In genomic region chr14:69574954-69575295, GRCh38 we compare ENCODE assay signal across 1 cellular context.
TF ChIP-seq lines count a peak whose summit lies in the region.

No MANE protein-coding gene starts in this region.

TF ChIP-seq in GM23338, 12 proteins besides CTCF, POLR2A, EP300 and RAD21 (continued from another document):
- TF ChIP-seq REST (IDR thresholded peaks at IDR 0.05; ENCODE audit: unreplicated experiment) (no peak), ZNF462 (CRISPR knock-in tag; IDR thresholded peaks at IDR 0.05) (no peak), ETS1 (IDR thresholded peaks at IDR 0.05) (no peak), STAT1 (IDR thresholded peaks at IDR 0.05; ENCODE audit: unreplicated experiment) (no peak), ZNF331 (CRISPR knock-in tag; IDR thresholded peaks at IDR 0.05; ENCODE audit: low read depth) (no peak), CREB1 (CRISPR knock-in tag; IDR thresholded peaks at IDR 0.05; ENCODE audit: low read depth) (no peak), EZH2 (IDR thresholded peaks at IDR 0.05; ENCODE audit: low read depth, unreplicated experiment) (no peak), EZH2phosphoT487 (IDR thresholded peaks at IDR 0.05; ENCODE audit: unreplicated experiment) (no peak)
